Comparison of ENCODE assay signal across 8 cellular contexts in the genomic region with DNA sequence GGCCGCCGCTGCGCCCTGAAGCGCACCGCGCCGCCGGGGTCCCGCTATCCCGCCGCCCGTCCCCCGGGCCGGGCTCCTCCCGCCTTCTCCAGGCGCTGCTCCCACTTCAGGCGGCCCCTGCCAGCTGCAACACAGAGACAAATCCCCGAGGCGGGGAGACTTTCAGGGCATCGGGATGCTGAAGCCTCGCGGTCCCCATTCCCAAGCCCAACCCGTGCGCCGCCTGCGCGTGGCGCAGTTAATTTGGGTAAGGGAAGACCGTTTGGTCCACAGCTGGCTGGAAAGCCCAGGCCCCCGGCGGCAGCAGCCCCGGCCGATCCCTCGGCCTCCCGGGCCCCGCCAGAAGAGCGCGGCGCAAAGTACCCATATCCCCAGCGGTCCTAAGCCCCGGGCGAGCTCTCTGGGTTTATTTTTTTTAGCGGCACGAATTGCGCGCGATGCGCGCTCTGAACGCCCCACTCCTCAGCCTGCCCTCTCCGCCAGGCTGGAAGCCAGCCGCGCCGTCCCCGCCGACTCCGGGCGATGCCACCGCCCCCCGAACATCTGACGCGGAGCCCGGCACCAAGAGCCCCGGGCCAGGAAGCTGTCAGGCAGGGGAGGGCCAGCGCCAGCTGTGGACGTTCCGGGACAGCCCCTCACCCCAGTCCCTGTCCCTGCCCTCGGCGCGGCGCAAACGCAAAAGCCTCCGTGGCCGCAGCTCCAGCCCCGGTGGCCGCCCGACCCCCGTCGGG. TPM values are rescaled to one million over a fixed set of nuclear protein-coding genes. Genes with fewer than 3 reads are reported as not detected.
DNase-seq lines count a peak whose midpoint lies in the region; ATAC-seq and TF ChIP-seq lines count a peak whose summit lies in the region.

No MANE protein-coding gene starts in this region.

- peaks cover 0 to 50% (median 21%) of the 10 kb centered on the region in 9 donors for H3K4me1 ChIP-seq in heart right ventricle
- H3K4me1 ChIP-seq in ovary (ENCODE audit: insufficient read depth): peaks cover 5% of the 10 kb centered on the region

- H3K27me3 Mint-ChIP-seq in activated T-helper 2 cell treated with anti-CD3 and anti-CD28 coated beads, Interferon-gamma antibody, Interleukin-2, Interleukin-4, amounts not matched to agents 10 μg/mL and 5 μg/mL and 100 μg/mL, durations not matched to agents 14 hours and 24 hours and 36 hours (ENCODE audit: low read depth): peaks cover 47% of the 10 kb centered on the region

- H3K36me3 Mint-ChIP-seq in activated T-helper 2 cell treated with anti-CD3 and anti-CD28 coated beads, Interferon-gamma antibody, Interleukin-2, Interleukin-4, amounts not matched to agents 10 μg/mL and 5 μg/mL and 100 μg/mL, durations not matched to agents 14 hours and 24 hours and 36 hours (ENCODE audit: low read depth): no peaks in the 10 kb centered on the region

- H3K27ac ChIP-seq in heart right ventricle (peak overlapping the region; percentile 85 to 93 (median 90)), ovary (peak overlapping the region; percentile 74 to 86)

- ATAC-seq in GM21381 (IDR thresholded peaks at IDR 0.05; ENCODE audit: unreplicated experiment) (peak; percentile 47), HG03558 (IDR thresholded peaks at IDR 0.05; ENCODE audit: extremely low read depth, unreplicated experiment) (peak; percentile 40), heart right ventricle (peak; percentile 34 to 85 (median 52))

- H3K4me1 Mint-ChIP-seq in activated T-helper 2 cell treated with anti-CD3 and anti-CD28 coated beads, Interferon-gamma antibody, Interleukin-2, Interleukin-4, amounts not matched to agents 10 μg/mL and 5 μg/mL and 100 μg/mL, durations not matched to agents 14 hours and 24 hours and 36 hours (ENCODE audit: low read depth): peaks cover 6% of the 10 kb centered on the region

- intact Hi-C loops in activated T-helper 2 cell treated with anti-CD3 and anti-CD28 coated beads, Interferon-gamma antibody, Interleukin-2, Interleukin-4, amounts not matched to agents 10 μg/mL and 5 μg/mL and 100 μg/mL, durations not matched to agents 14 hours and 24 hours and 36 hours (cut with micrococcal nuclease): no loop called here
- intact Hi-C loops in heart right ventricle (cut with DNase I) (loop anchor here in 6 of 10 donors (5.0 to 10.0 kb wide), 10 partner anchors 43 to 290 kb away; no protein-coding TSS in a partner anchor), ovary (cut with DNase I) (loop anchor here in 3 of 4 donors (5.0 to 10.0 kb wide), 5 partner anchors 110 to 288 kb away; no protein-coding TSS in a partner anchor)

- no peaks in the 10 kb centered on the region for H3K9me3 ChIP-seq in heart right ventricle
- no peaks in the 10 kb centered on the region for H3K9me3 ChIP-seq in ovary

- H3K4me3 Mint-ChIP-seq in activated T-helper 2 cell treated with anti-CD3 and anti-CD28 coated beads, Interferon-gamma antibody, Interleukin-2, Interleukin-4, amounts not matched to agents 10 μg/mL and 5 μg/mL and 100 μg/mL, durations not matched to agents 14 hours and 24 hours and 36 hours (ENCODE audit: low read depth): peak overlapping the region; percentile 64

- H3K4me3 ChIP-seq in heart right ventricle (peak overlapping the region; percentile 64 to 96 (median 89)), ovary (peak overlapping the region; percentile 93)

- no peak for TF ChIP-seq EP300 in ovary (IDR thresholded peaks at IDR 0.05)

- WGBS in heart right ventricle, 2 donors: 0 to 1% methylated on average over 72 to 79 of the region's 79 CpGs
- WGBS in ovary, 3 donors: 0 to 1% (median 0%) methylated on average over 61 to 78 of the region's 79 CpGs

- CTCF ChIA-PET in GM10248 (lab: Yijun Ruan, JAX): no interaction called here

- no peak overlapping the region for H3K27ac Mint-ChIP-seq in activated T-helper 2 cell treated with anti-CD3 and anti-CD28 coated beads, Interferon-gamma antibody, Interleukin-2, Interleukin-4, amounts not matched to agents 10 μg/mL and 5 μg/mL and 100 μg/mL, durations not matched to agents 14 hours and 24 hours and 36 hours

- peaks cover 0 to 6% (median 0%) of the 10 kb centered on the region in 9 donors for H3K36me3 ChIP-seq in heart right ventricle
- H3K36me3 ChIP-seq in ovary: no peaks in the 10 kb centered on the region

- peaks cover 0 to 30% (median 6%) of the 10 kb centered on the region in 7 donors for H3K27me3 ChIP-seq in heart right ventricle
- H3K27me3 ChIP-seq in ovary: no peaks in the 10 kb centered on the region

- POLR2A ChIA-PET in GM10248 (lab: Yijun Ruan, JAX): interaction anchor here (0.6 to 1.4 kb wide), 2 partner anchors 9 to 231 kb away, joined by 3 read pairs; no protein-coding TSS in a partner anchor

- no peaks in the 10 kb centered on the region for H3K9me3 Mint-ChIP-seq in activated T-helper 2 cell treated with anti-CD3 and anti-CD28 coated beads, Interferon-gamma antibody, Interleukin-2, Interleukin-4, amounts not matched to agents 10 μg/mL and 5 μg/mL and 100 μg/mL, durations not matched to agents 14 hours and 24 hours and 36 hours

- TF ChIP-seq CTCF in GM10248 (IDR thresholded peaks at IDR 0.05; ENCODE audit: control extremely low read depth, extremely low read depth, low read depth, missing control alignments) (no peak), heart right ventricle (IDR thresholded peaks at IDR 0.05) (no peak), ovary (IDR thresholded peaks at IDR 0.05) (no peak)

- no peak for TF ChIP-seq POLR2A in ovary (IDR thresholded peaks at IDR 0.05)

- peak; percentile 58 for DNase-seq in GM10248 (ENCODE audit: extremely low spot score)
- peak; percentile 14 for DNase-seq in activated T-helper 2 cell treated with anti-CD3 and anti-CD28 coated beads, Interferon-gamma antibody, Interleukin-2, Interleukin-4, amounts not matched to agents 10 μg/mL and 5 μg/mL and 100 μg/mL, durations not matched to agents 14 hours and 24 hours and 36 hours (ENCODE audit: low spot score)
- peak; percentile 42 to 57 for DNase-seq in heart right ventricle
- peak; percentile 63 to 79 (median 70) for DNase-seq in ovary
- no peak for DNase-seq in stimulated activated CD4-positive, alpha-beta T cell treated with anti-CD3 and anti-CD28 coated beads, Interleukin-12 subunit alpha, Interleukin-12 subunit beta, amount 100 ng/mL, for 4 hours
- DNase-seq in NCI-H510A (lab: John Stamatoyannopoulos, UW): no peak

RNA-seq across cellular contexts. Expression of gene FBN1, which starts 0.5 kb away (rescaled TPM):
- total RNA-seq in activated T-helper 2 cell treated with anti-CD3 and anti-CD28 coated beads, Interferon-gamma antibody, Interleukin-2, Interleukin-4, amounts not matched to agents 10 μg/mL and 5 μg/mL and 100 μg/mL, durations not matched to agents 14 hours and 24 hours and 36 hours: 0.80 and 1.2 TPM in 2 replicates
- total RNA-seq in heart right ventricle (100 to 1,000 TPM in 1 of 10 donors, 10 to 100 TPM in 9; 18.4 to 116 (median 32.9) TPM), ovary (100 to 1,000 TPM in 3 of 7 donors, 10 to 100 TPM in 4; 62.5 to 143 (median 97.4) TPM)
- polyA plus RNA-seq in heart right ventricle (10 to 100 TPM in 1 of 2 donors, 1 to 10 TPM in 1; 7.0 to 31.8 TPM), ovary (100 to 1,000 TPM in 1 of 2 donors, 10 to 100 TPM in 1; 82.2 to 159 TPM)

Comparison
In these comparisons a context has a peak if more than half of its experiments do, and no peak if none do; other contexts are left out.
1. DNase-seq: peak in GM10248 (single experiment), activated T-helper 2 cell treated with anti-CD3 and anti-CD28 coated beads, Interferon-gamma antibody, Interleukin-2, Interleukin-4, amounts not matched to agents 10 μg/mL and 5 μg/mL and 100 μg/mL, durations not matched to agents 14 hours and 24 hours and 36 hours (single experiment), heart right ventricle (2 of 2) and ovary (5 of 5); none in stimulated activated CD4-positive, alpha-beta T cell treated with anti-CD3 and anti-CD28 coated beads, Interleukin-12 subunit alpha, Interleukin-12 subunit beta, amount 100 ng/mL, for 4 hours (single experiment) and NCI-H510A (single experiment).
2. Peak in every context shown above with its lines, with median percentiles within 50 percentile points of each other: ATAC-seq.